In genomic region chr10:107391901-107392300, GRCh38 we compare ENCODE assay signal across 25 cellular contexts.
"Had no signal": no experiment of that assay in that cellular context is flagged by ENCODE, and none has a peak within 500 bp of the region (broad histone marks: within the 10 kb centered on the region; RNA-seq: fewer than 3 reads in every experiment).

No MANE protein-coding gene starts in this region.

- DNase-seq: occipital lobe; ovary; posterior cingulate gyrus; psoas muscle; right cardiac atrium; right lobe of liver; sigmoid colon; small intestine; stimulated activated CD4-positive, alpha-beta T cell treated with anti-CD3 and anti-CD28 coated beads, Interleukin-15, amount 100 ng/mL, for 24 hours; stimulated activated CD4-positive, alpha-beta T cell treated with anti-CD3 and anti-CD28 coated beads, Interleukin-2, amount 100 ng/mL, for 24 hours; stimulated activated CD4-positive, alpha-beta T cell treated with anti-CD3 and anti-CD28 coated beads, Interleukin-2, amount 100 ng/mL, for 48 hours; stimulated activated CD4-positive, alpha-beta T cell treated with anti-CD3 and anti-CD28 coated beads, Interleukin-4, amount 100 ng/mL, for 24 hours; stimulated activated naive B cell treated with anti-CD40 and anti-IgM and Interleukin-4, amounts not matched to agents 10 μg/mL and 1 μg/mL and 100 μg/mL, for 72 hours; stimulated activated naive CD4-positive, alpha-beta T cell treated with Interleukin-2 at 50 U/mL for 16 hours; stomach; thyroid gland; trophoblast cell; upper lobe of left lung had no signal

- FAIRE-seq: small intestine, urothelium cell line had no signal

- H3K4me2 ChIP-seq: neural progenitor cell had no signal

- H3K27me3 ChIP-seq: neural progenitor cell, ovary, right lobe of liver, sigmoid colon, thyroid gland, tibial nerve, upper lobe of left lung, vagina had no signal

- H3K79me2 ChIP-seq: parathyroid adenoma had no signal

- H3K9me3 ChIP-seq: ovary, psoas muscle, right lobe of liver, sigmoid colon, stomach, thoracic aorta, thyroid gland, tibial nerve, upper lobe of left lung, vagina had no signal

- H2AFZ ChIP-seq: neural progenitor cell, parathyroid adenoma had no signal

- H3K36me3 ChIP-seq: neural progenitor cell, ovary, right lobe of liver, sigmoid colon, stomach, thoracic aorta, thyroid gland, tibial nerve, upper lobe of left lung, vagina had no signal

- H3K27ac ChIP-seq: neural progenitor cell, ovary, parathyroid adenoma, psoas muscle, right lobe of liver, sigmoid colon, stomach, thoracic aorta, thyroid gland, tibial nerve, upper lobe of left lung, vagina had no signal

- H3K4me3 ChIP-seq: neural progenitor cell, ovary, psoas muscle, right lobe of liver, sigmoid colon, stomach, thoracic aorta, thyroid gland, tibial nerve, upper lobe of left lung, vagina had no signal

- H3K9ac ChIP-seq: neural progenitor cell, parathyroid adenoma had no signal

- ATAC-seq: psoas muscle; right cardiac atrium; right lobe of liver; stimulated activated effector memory CD8-positive, alpha-beta T cell treated with anti-CD3 and anti-CD28 coated beads, Interleukin-12 subunit alpha, Interleukin-12 subunit beta, amount 100 ng/mL, for 72 hours; stimulated activated naive B cell treated with anti-CD40 and anti-IgM and Interleukin-4, amounts not matched to agents 10 μg/mL and 1 μg/mL and 100 μg/mL, for 72 hours had no signal

- H3K4me1 ChIP-seq: parathyroid adenoma, psoas muscle, right lobe of liver, sigmoid colon, stomach, thyroid gland, tibial nerve, upper lobe of left lung, vagina had no signal
